ENCODE assay signal across 1 cellular context in the genomic region with DNA sequence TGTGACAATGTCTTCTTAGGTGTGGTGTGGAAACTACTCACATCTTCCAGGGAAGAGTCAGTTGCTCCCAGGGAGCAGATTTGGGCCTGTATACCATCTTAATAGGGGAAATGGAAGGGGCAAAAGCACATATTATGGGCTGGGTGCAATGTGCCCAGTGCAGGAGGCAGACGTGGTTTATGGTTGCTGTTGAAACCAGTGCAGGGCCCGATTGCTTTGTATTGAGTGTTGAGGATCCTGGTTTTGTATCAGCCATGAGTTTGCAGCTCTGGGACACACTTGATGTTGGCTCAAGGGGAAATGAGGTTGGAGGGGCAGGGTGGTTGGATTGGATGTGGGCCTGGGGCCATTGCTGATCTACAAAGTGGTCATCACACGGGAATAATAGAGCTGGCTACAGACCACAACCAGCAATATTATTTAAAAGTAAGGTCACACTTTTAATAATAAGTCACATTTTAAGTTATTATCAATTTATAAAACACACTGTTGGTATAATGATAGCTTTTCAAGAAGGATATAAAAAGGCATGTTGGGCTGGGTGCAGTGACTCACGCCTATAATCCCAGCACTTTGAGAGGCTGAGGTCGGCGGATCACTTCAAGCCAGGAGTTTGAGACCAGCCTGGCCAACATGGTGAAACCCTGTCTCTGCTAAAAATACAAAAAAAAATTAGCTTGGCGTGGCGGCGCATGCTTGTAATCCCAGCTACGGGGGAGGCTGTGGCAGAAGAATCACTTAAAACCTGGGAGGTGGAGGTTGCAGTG.
TF ChIP-seq lines count a peak whose summit lies in the region.

No MANE protein-coding gene starts in this region.

TF ChIP-seq in GM23338, 12 proteins besides CTCF, POLR2A, EP300 and RAD21 (continued from another document):
- TF ChIP-seq, protein P1, sequence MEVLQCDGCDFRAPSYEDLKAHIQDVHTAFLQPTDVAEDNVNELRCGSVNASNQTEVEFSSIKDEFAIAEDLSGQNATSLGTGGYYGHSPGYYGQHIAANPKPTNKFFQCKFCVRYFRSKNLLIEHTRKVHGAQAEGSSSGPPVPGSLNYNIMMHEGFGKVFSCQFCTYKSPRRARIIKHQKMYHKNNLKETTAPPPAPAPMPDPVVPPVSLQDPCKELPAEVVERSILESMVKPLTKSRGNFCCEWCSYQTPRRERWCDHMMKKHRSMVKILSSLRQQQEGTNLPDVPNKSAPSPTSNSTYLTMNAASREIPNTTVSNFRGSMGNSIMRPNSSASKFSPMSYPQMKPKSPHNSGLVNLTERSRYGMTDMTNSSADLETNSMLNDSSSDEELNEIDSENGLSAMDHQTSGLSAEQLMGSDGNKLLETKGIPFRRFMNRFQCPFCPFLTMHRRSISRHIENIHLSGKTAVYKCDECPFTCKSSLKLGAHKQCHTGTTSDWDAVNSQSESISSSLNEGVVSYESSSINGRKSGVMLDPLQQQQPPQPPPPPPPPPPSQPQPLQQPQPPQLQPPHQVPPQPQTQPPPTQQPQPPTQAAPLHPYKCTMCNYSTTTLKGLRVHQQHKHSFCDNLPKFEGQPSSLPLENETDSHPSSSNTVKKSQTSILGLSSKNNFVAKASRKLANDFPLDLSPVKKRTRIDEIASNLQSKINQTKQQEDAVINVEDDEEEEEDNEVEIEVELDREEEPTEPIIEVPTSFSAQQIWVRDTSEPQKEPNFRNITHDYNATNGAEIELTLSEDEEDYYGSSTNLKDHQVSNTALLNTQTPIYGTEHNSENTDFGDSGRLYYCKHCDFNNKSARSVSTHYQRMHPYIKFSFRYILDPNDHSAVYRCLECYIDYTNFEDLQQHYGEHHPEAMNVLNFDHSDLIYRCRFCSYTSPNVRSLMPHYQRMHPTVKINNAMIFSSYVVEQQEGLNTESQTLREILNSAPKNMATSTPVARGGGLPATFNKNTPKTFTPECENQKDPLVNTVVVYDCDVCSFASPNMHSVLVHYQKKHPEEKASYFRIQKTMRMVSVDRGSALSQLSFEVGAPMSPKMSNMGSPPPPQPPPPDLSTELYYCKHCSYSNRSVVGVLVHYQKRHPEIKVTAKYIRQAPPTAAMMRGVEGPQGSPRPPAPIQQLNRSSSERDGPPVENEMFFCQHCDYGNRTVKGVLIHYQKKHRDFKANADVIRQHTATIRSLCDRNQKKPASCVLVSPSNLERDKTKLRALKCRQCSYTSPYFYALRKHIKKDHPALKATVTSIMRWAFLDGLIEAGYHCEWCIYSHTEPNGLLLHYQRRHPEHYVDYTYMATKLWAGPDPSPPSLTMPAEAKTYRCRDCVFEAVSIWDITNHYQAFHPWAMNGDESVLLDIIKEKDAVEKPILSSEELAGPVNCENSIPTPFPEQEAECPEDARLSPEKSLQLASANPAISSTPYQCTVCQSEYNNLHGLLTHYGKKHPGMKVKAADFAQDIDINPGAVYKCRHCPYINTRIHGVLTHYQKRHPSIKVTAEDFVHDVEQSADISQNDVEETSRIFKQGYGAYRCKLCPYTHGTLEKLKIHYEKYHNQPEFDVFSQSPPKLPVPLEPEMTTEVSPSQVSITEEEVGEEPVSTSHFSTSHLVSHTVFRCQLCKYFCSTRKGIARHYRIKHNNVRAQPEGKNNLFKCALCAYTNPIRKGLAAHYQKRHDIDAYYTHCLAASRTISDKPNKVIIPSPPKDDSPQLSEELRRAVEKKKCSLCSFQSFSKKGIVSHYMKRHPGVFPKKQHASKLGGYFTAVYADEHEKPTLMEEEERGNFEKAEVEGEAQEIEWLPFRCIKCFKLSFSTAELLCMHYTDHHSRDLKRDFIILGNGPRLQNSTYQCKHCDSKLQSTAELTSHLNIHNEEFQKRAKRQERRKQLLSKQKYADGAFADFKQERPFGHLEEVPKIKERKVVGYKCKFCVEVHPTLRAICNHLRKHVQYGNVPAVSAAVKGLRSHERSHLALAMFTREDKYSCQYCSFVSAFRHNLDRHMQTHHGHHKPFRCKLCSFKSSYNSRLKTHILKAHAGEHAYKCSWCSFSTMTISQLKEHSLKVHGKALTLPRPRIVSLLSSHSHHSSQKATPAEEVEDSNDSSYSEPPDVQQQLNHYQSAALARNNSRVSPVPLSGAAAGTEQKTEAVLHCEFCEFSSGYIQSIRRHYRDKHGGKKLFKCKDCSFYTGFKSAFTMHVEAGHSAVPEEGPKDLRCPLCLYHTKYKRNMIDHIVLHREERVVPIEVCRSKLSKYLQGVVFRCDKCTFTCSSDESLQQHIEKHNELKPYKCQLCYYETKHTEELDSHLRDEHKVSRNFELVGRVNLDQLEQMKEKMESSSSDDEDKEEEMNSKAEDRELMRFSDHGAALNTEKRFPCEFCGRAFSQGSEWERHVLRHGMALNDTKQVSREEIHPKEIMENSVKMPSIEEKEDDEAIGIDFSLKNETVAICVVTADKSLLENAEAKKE (CRISPR knock-in tag; IDR thresholded peaks at IDR 0.05), result no peak
